17 cellular contexts compared by ENCODE assay signal in the genomic region with DNA sequence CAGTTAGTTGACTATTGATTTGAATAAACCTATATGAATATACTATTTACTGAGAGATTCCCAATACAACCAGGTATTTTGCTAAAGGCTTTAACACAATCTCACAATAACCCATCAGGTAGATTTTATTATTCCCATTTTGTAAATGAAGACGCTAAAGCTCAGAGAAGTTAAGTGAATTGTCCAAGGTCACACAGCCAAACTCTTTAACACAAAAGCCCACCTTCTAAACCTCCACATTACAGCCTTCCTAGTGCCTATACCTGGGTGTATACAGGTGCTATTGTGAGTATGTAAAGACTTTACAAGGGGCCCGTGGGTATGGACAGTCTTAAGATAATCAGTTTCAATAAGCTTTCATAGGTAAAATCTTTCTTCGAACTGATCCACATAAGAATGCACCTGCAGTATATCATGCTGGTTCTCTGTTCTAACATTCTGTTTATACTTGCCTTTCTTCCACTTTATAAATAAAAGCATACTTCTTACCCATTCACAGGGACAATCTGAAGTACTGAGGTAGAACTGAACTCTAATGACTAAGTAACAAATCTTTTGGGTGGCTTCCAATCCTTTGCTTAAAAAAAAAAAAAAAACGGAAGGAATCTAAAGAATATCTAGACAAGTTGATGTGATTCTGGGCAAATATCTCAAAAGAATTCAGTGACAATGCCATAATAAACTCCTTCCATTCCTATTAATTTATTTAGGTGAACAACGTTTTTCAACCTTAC. TPM values are rescaled to one million over a fixed set of nuclear protein-coding genes. Genes with fewer than 3 reads are reported as not detected.
DNase-seq lines count a peak whose midpoint lies in the region; ATAC-seq, FAIRE-seq and TF ChIP-seq lines count a peak whose summit lies in the region.
"Had no signal": no experiment of that assay in that cellular context is flagged by ENCODE, and none has a peak within 500 bp of the region (broad histone marks: within the 10 kb centered on the region; RNA-seq: fewer than 3 reads in every experiment).

No MANE protein-coding gene starts in this region.

- DNase-seq in A549 (ENCODE audit: low read depth in 1 of 2, low spot score in 1 of 2) (no peak), EL (peak; percentile 16), adipocyte (ENCODE audit: low read depth) (peak; percentile 24), fibroblast of peridontal ligament (ENCODE audit: extremely low read depth) (peak; percentile 23), RWPE1 (ENCODE audit: low spot score) (no peak), amniotic stem cell (lab: John Stamatoyannopoulos, UW) (no peak), 8988T (no peak), tibial nerve (ENCODE audit: low spot score in 2 of 2) (no peak)
- DNase-seq: BE2C; CD8-positive, alpha-beta memory T cell; DND-41; NCI-H1048; NCI-H345; NCI-H526 treated with DMSO at 0.1 percent for 48 hours; OCI-M1 had no signal

- TF ChIP-seq POLR2A in A549 (IDR thresholded peaks at IDR 0.05; ENCODE audit: low read length) (no peak), tibial nerve (IDR thresholded peaks at IDR 0.05) (no peak)

- H3K36me3 ChIP-seq in adipocyte (ENCODE audit: control insufficient read depth, insufficient read depth, low read length, severe bottlenecking) (peaks cover 46% of the 10 kb centered on the region), tibial nerve (peaks cover 0 to 37% (median 0%) of the 10 kb centered on the region in 3 donors)
- H3K36me3 ChIP-seq: BE2C had no signal

- H3K27me3 ChIP-seq in adipocyte (replicated peaks; ENCODE audit: control insufficient read depth, insufficient read depth, low read length): no peaks in the 10 kb centered on the region
- no peaks in the 10 kb centered on the region for H3K27me3 ChIP-seq in tibial nerve
- H3K27me3 ChIP-seq: BE2C had no signal

- no peak overlapping the region for H3K4me2 ChIP-seq in A549

- peak; percentile 39 for FAIRE-seq in A549 (lab: Jason Lieb, UNC)
- FAIRE-seq: H1 had no signal

- H3K4me3 ChIP-seq in A549 (no peak overlapping the region), adipocyte (ENCODE audit: low read length) (no peak overlapping the region), tibial nerve (no peak overlapping the region)
- H3K4me3 ChIP-seq: SK-N-MC had no signal

- POLR2A ChIA-PET in A549 (lab: Yijun Ruan, JAX) (no interaction called here), RWPE1 (lab: Yijun Ruan, JAX; ENCODE audit: low non-redundant PET) (no interaction called here)

- no peak for ATAC-seq in A549

- TF ChIP-seq EP300 in A549 (IDR thresholded peaks at IDR 0.05): no peak
- no peak for TF ChIP-seq EP300 in tibial nerve (IDR thresholded peaks at IDR 0.05)

- H3K4me1 ChIP-seq in A549 (no peaks in the 10 kb centered on the region), adipocyte (ENCODE audit: control insufficient read depth, insufficient read depth, low read length) (peaks cover 15% of the 10 kb centered on the region), tibial nerve (peaks cover 0 to 55% (median 0%) of the 10 kb centered on the region in 4 donors)
- H3K4me1 ChIP-seq: BE2C had no signal

- TF ChIP-seq CTCF in A549 (IDR thresholded peaks at IDR 0.05) (no peak), RWPE1 (conservative IDR thresholded peaks at IDR 0.05; ENCODE audit: low read depth) (no peak), tibial nerve (IDR thresholded peaks at IDR 0.05) (no peak)

- no peak for TF ChIP-seq RAD21 in A549 (conservative IDR thresholded peaks at IDR 0.05 in 1 of 2, IDR thresholded peaks at IDR 0.05 in 1 of 2)

- H3K9me3 ChIP-seq in A549 (no peaks in the 10 kb centered on the region), adipocyte (ENCODE audit: control insufficient read depth, low read length) (no peaks in the 10 kb centered on the region), tibial nerve (no peaks in the 10 kb centered on the region)
- H3K9me3 ChIP-seq: BE2C had no signal

- 67% methylated on average over 5 of the region's 5 CpGs for WGBS in A549 (ENCODE audit: missing lambda C conversion rate)
- WGBS in tibial nerve, 2 donors: 68 to 69% methylated on average over 5 of the region's 5 CpGs

- H3K27ac ChIP-seq in A549: no peak overlapping the region
- no peak overlapping the region for H3K27ac ChIP-seq in RWPE1
- H3K27ac ChIP-seq in tibial nerve: no peak overlapping the region
- H3K27ac ChIP-seq: SK-N-MC had no signal

- no peak overlapping the region for H3K9ac ChIP-seq in adipocyte (ENCODE audit: low read length)

- CTCF ChIA-PET in A549 (lab: Yijun Ruan, JAX): no interaction called here
- CTCF ChIA-PET in RWPE1 (lab: Yijun Ruan, JAX): interaction anchor here (0.6 to 0.7 kb wide), 2 partner anchors 24 to 340 kb away, joined by 5 to 7 read pairs; no protein-coding TSS in a partner anchor

TF ChIP-seq in A549, 52 proteins besides CTCF, POLR2A, EP300 and RAD21:
- no peak for TF ChIP-seq CEBPB (IDR thresholded peaks at IDR 0.05)
- TF ChIP-seq, protein P1, sequence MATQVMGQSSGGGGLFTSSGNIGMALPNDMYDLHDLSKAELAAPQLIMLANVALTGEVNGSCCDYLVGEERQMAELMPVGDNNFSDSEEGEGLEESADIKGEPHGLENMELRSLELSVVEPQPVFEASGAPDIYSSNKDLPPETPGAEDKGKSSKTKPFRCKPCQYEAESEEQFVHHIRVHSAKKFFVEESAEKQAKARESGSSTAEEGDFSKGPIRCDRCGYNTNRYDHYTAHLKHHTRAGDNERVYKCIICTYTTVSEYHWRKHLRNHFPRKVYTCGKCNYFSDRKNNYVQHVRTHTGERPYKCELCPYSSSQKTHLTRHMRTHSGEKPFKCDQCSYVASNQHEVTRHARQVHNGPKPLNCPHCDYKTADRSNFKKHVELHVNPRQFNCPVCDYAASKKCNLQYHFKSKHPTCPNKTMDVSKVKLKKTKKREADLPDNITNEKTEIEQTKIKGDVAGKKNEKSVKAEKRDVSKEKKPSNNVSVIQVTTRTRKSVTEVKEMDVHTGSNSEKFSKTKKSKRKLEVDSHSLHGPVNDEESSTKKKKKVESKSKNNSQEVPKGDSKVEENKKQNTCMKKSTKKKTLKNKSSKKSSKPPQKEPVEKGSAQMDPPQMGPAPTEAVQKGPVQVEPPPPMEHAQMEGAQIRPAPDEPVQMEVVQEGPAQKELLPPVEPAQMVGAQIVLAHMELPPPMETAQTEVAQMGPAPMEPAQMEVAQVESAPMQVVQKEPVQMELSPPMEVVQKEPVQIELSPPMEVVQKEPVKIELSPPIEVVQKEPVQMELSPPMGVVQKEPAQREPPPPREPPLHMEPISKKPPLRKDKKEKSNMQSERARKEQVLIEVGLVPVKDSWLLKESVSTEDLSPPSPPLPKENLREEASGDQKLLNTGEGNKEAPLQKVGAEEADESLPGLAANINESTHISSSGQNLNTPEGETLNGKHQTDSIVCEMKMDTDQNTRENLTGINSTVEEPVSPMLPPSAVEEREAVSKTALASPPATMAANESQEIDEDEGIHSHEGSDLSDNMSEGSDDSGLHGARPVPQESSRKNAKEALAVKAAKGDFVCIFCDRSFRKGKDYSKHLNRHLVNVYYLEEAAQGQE (IDR thresholded peaks at IDR 0.05): no peak
- TF ChIP-seq, protein P2, sequence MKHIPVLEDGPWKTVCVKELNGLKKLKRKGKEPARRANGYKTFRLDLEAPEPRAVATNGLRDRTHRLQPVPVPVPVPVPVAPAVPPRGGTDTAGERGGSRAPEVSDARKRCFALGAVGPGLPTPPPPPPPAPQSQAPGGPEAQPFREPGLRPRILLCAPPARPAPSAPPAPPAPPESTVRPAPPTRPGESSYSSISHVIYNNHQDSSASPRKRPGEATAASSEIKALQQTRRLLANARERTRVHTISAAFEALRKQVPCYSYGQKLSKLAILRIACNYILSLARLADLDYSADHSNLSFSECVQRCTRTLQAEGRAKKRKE (CRISPR knock-in tag; IDR thresholded peaks at IDR 0.05; ENCODE audit: low read depth): no peak
- no peak for TF ChIP-seq BHLHE40 (IDR thresholded peaks at IDR 0.05; ENCODE audit: low read depth, low read length)
- no peak for TF ChIP-seq NFE2L2 (conservative IDR thresholded peaks at IDR 0.05; ENCODE audit: low read length)
- TF ChIP-seq EHMT2 (IDR thresholded peaks at IDR 0.05; ENCODE audit: low read depth): no peak
- TF ChIP-seq, protein P3, sequence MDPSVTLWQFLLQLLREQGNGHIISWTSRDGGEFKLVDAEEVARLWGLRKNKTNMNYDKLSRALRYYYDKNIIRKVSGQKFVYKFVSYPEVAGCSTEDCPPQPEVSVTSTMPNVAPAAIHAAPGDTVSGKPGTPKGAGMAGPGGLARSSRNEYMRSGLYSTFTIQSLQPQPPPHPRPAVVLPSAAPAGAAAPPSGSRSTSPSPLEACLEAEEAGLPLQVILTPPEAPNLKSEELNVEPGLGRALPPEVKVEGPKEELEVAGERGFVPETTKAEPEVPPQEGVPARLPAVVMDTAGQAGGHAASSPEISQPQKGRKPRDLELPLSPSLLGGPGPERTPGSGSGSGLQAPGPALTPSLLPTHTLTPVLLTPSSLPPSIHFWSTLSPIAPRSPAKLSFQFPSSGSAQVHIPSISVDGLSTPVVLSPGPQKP (IDR thresholded peaks at IDR 0.05; ENCODE audit: low read depth, low read length): no peak
- no peak for TF ChIP-seq HOXA7 (CRISPR knock-in tag; IDR thresholded peaks at IDR 0.05)
- TF ChIP-seq CBX8 (IDR thresholded peaks at IDR 0.05): no peak
- no peak for TF ChIP-seq MAZ (IDR thresholded peaks at IDR 0.05; ENCODE audit: borderline replicate concordance, low read depth, low read length)
- TF ChIP-seq CBX2 (IDR thresholded peaks at IDR 0.05; ENCODE audit: borderline replicate concordance, low read depth): no peak
- TF ChIP-seq, protein P4, sequence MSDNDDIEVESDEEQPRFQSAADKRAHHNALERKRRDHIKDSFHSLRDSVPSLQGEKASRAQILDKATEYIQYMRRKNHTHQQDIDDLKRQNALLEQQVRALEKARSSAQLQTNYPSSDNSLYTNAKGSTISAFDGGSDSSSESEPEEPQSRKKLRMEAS (IDR thresholded peaks at IDR 0.05): no peak
- TF ChIP-seq JUN (IDR thresholded peaks at IDR 0.05): no peak
- no peak for TF ChIP-seq RNF2 (IDR thresholded peaks at IDR 0.05; ENCODE audit: borderline replicate concordance, low read depth)
TF ChIP-seq in A549: peak in this region for 0.

RNA-seq across cellular contexts. Expression of a gene that starts 59.1 kb away (rescaled TPM):
- polyA plus RNA-seq in A549 (2011; rRNA removed) (47.2 and 56.5 TPM in 2 replicates), A549 (2017; fragmentation: RNase III; extraction: RNeasy Plus Mini Kit Qiagen cat#74134 plus additional on column Dnase treatment) (22.3 to 28.1 TPM (median 24.9 TPM) in 3 replicates)
- 7.6 and 8.4 TPM in 2 replicates for polyA plus RNA-seq in A549 (2012; cell fraction: cytosol; rRNA removed)
- polyA plus RNA-seq in A549 (2012; cell fraction: nucleus; rRNA removed): 4.4 and 6.9 TPM in 2 replicates
- 29.7 and 29.8 TPM in 2 replicates for polyA minus RNA-seq in A549 (2011; rRNA and poly(A)+ RNA removed)
- 100 to 1,000 TPM in 3 of 4 donors, 10 to 100 TPM in 1; 95.4 to 159 (median 134) TPM for total RNA-seq in tibial nerve

Comparison
In these comparisons a context has a peak if more than half of its experiments do, and no peak if none do; other contexts are left out.
1. DNase-seq: peak in EL (single experiment), adipocyte (single experiment) and fibroblast of peridontal ligament (single experiment); none in A549 (0 of 2), RWPE1 (single experiment), amniotic stem cell (single experiment), 8988T (single experiment) and tibial nerve (0 of 2).